Comparison of ENCODE assay signal across 8 cellular contexts in genomic region chr14:58426819-58427288, GRCh38. TPM values are rescaled to one million over a fixed set of nuclear protein-coding genes. Genes with fewer than 3 reads are reported as not detected.
A peak's percentile ranks its signal among the peaks of the same experiment; 100 is the strongest.
DNase-seq lines count a peak whose midpoint lies in the region; ATAC-seq, FAIRE-seq and TF ChIP-seq lines count a peak whose summit lies in the region.

No MANE protein-coding gene starts in this region.

- FAIRE-seq in endothelial cell of umbilical vein (lab: Jason Lieb, UNC) = peak; percentile 31

- H3K9me1 ChIP-seq in endothelial cell of umbilical vein (replicated peaks; ENCODE audit: control insufficient read depth, extremely low read depth, insufficient read depth, low read length) = no peaks in the 10 kb centered on the region

- no peaks in the 10 kb centered on the region for H3K36me3 ChIP-seq in endothelial cell of umbilical vein (ENCODE audit: control insufficient read depth in 2 of 2, extremely low read depth in 1 of 2, insufficient read depth in 2 of 2, low read length in 2 of 2)
- H3K36me3 ChIP-seq in muscle layer of colon (ENCODE audit: insufficient read depth, low read length) = peaks cover 10% of the 10 kb centered on the region

- TF ChIP-seq CTCF in AG09309 (IDR thresholded peaks at IDR 0.05; ENCODE audit: control insufficient read depth, insufficient read depth, low read depth, low read length, missing control alignments) = no peak
- TF ChIP-seq CTCF in endothelial cell of umbilical vein (IDR thresholded peaks at IDR 0.05; ENCODE audit: extremely low read depth in 1 of 2, insufficient read depth in 1 of 2, low read depth in 1 of 2, low read length in 2 of 2) = no peak

- peak overlapping the region; percentile 81 for H3K4me2 ChIP-seq in endothelial cell of umbilical vein (ENCODE audit: insufficient read depth, low read length)

- peak; percentile 42 for ATAC-seq in GM18907 (IDR thresholded peaks at IDR 0.05; ENCODE audit: unreplicated experiment)
- peak; percentile 20 for ATAC-seq in HG03457 (IDR thresholded peaks at IDR 0.05; ENCODE audit: unreplicated experiment)

- H3K4me1 ChIP-seq in endothelial cell of umbilical vein (ENCODE audit: control insufficient read depth, extremely low read depth, insufficient read depth, low read length) (peaks cover 21% of the 10 kb centered on the region), muscle layer of colon (ENCODE audit: insufficient read depth, low read length) (peaks cover 16% of the 10 kb centered on the region)

- H3K27me3 ChIP-seq in endothelial cell of umbilical vein (ENCODE audit: control insufficient read depth in 2 of 2, insufficient read depth in 2 of 2, low read length in 2 of 2) (no peaks in the 10 kb centered on the region), muscle layer of colon (ENCODE audit: control insufficient read depth in 1 of 2, insufficient read depth in 2 of 2, low read length in 2 of 2) (no peaks in the 10 kb centered on the region)

- CTCF ChIA-PET in endothelial cell of umbilical vein (lab: Charles Lee) = interaction anchor here (1.0 to 2.7 kb wide), 5 partner anchors 16 to 318 kb away, joined by 3 to 9 read pairs (median 3); partner anchors contain the start of genes ARID4A and TOMM20L

- H3K9ac ChIP-seq in endothelial cell of umbilical vein (replicated peaks; ENCODE audit: extremely low read depth, insufficient read depth, low read length) (peak overlapping the region; percentile 98), muscle layer of colon (ENCODE audit: low read length) (peak overlapping the region; percentile 67)

- H4K20me1 ChIP-seq in endothelial cell of umbilical vein (replicated peaks; ENCODE audit: control insufficient read depth, extremely low read depth, insufficient read depth, low read length) = no peaks in the 10 kb centered on the region

- H3K79me2 ChIP-seq in endothelial cell of umbilical vein (ENCODE audit: control insufficient read depth, insufficient read depth, low read length) = peaks cover 47% of the 10 kb centered on the region

- dilution Hi-C loops in endothelial cell of umbilical vein (cut with MboI; ENCODE audit: extremely low pct_ligation_motif_present, low sequenced_read_pairs) = no loop called here

- BruUV-seq in endothelial cell of umbilical vein (replicated peaks; lab: Mats Ljungman, UMichigan) = TSS peak; percentile 61

- TF ChIP-seq POLR2A in endothelial cell of umbilical vein (IDR thresholded peaks at IDR 0.05; ENCODE audit: low read depth, low read length) = peak; percentile 50

- H3K27ac ChIP-seq in endothelial cell of umbilical vein (ENCODE audit: insufficient read depth, low read depth, low read length) (peak overlapping the region; percentile 95), muscle layer of colon (ENCODE audit: low read depth, low read length) (peak overlapping the region; percentile 98)

- H3K9me3 ChIP-seq in endothelial cell of umbilical vein (replicated peaks; ENCODE audit: control insufficient read depth, insufficient read depth, low read length) (no peaks in the 10 kb centered on the region), muscle layer of colon (ENCODE audit: low read length) (no peaks in the 10 kb centered on the region)

- H3K4me3 ChIP-seq in AG09309 (ENCODE audit: control insufficient read depth, low read depth, low read length) (peak overlapping the region; percentile 94), endothelial cell of umbilical vein (replicated peaks in 1 of 3; ENCODE audit: insufficient read depth in 1 of 3, low read depth in 1 of 3, low read length in 3 of 3) (peak overlapping the region; percentile 72 to 96 (median 85)), muscle layer of colon (ENCODE audit: low read depth in 1 of 2, low read length in 2 of 2) (peak overlapping the region; percentile 93 to 94)

- DNase-seq in AG09309 (ENCODE audit: low read depth) (peak; percentile 11), NOMO-1 (lab: John Stamatoyannopoulos, UW; ENCODE audit: unreplicated experiment in 2 of 2) (peak; percentile 41 to 57), endothelial cell of umbilical vein (ENCODE audit: low read depth, low spot score) (peak; percentile 72)
- DNase-seq in activated CD8-positive, alpha-beta memory T cell treated with anti-CD3 and anti-CD28 coated beads, Interleukin-2, amount 50 U/mL, for 24 hours (ENCODE audit: extremely low read depth) = peak; percentile 26
- DNase-seq in stimulated activated CD8-positive, alpha-beta memory T cell treated with anti-CD3 and anti-CD28 coated beads, Interleukin-7, amount 100 ng/mL, for 24 hours (ENCODE audit: low read depth) = peak; percentile 4

- peak overlapping the region; percentile 94 for H2AFZ ChIP-seq in endothelial cell of umbilical vein (ENCODE audit: low read depth, low read length)

- POLR2A ChIA-PET in endothelial cell of umbilical vein (lab: Charles Lee) = interaction anchor here (0.9 to 1.0 kb wide), 2 partner anchors 129 to 182 kb away, joined by 3 read pairs; partner anchors contain the start of genes ARID4A and PSMA3

- intact Hi-C loops in endothelial cell of umbilical vein (cut with micrococcal nuclease) = loop anchor here (1.0 to 5.0 kb wide), 6 partner anchors 31 to 1160 kb away; partner anchors contain the start of genes ACTR10, AP5M1, ARID4A and EXOC5

TF ChIP-seq in endothelial cell of umbilical vein, 7 proteins besides CTCF, POLR2A, EP300 and RAD21:
- peak; percentile 94 for TF ChIP-seq MYC (IDR thresholded peaks at IDR 0.05; ENCODE audit: low read depth, low read length)
- TF ChIP-seq JUN (IDR thresholded peaks at IDR 0.05; ENCODE audit: borderline replicate concordance, insufficient read depth, insufficient read length, low read depth) = no peak
- TF ChIP-seq GATA2 (IDR thresholded peaks at IDR 0.05; ENCODE audit: insufficient read depth, insufficient read length, low read depth, low read length) = no peak
- TF ChIP-seq POLR2AphosphoS5 (IDR thresholded peaks at IDR 0.05; ENCODE audit: insufficient read depth, low read depth, low read length) = peak; percentile 25
- no peak for TF ChIP-seq FOS (IDR thresholded peaks at IDR 0.05; ENCODE audit: borderline replicate concordance, insufficient read depth, low read length)
- TF ChIP-seq MAX (IDR thresholded peaks at IDR 0.05; ENCODE audit: insufficient read depth, insufficient read length) = peak; percentile 94
- TF ChIP-seq EZH2 (IDR thresholded peaks at IDR 0.05; ENCODE audit: borderline replicate concordance, low read depth, low read length, severe bottlenecking) = no peak

RNA-seq across cellular contexts. Expression of gene TIMM9, which starts 0.5 kb away (rescaled TPM):
- total RNA-seq in endothelial cell of umbilical vein = 38.0 and 42.4 TPM in 2 replicates
- polyA plus RNA-seq in endothelial cell of umbilical vein = 15.4 and 20.2 TPM in 2 replicates
- 45.7 and 64.8 TPM in 2 replicates for polyA plus RNA-seq in endothelial cell of umbilical vein (2011; cell fraction: cytosol; rRNA removed)
- polyA plus RNA-seq in endothelial cell of umbilical vein (2011; cell fraction: nucleus; rRNA removed) = 11.2 and 18.6 TPM in 2 replicates
- 54.9 and 55.1 TPM in 2 replicates for polyA plus RNA-seq in endothelial cell of umbilical vein (2012)
- polyA minus RNA-seq in endothelial cell of umbilical vein = 7.7 and 9.5 TPM in 2 replicates
- 17.3 TPM for polyA minus RNA-seq in endothelial cell of umbilical vein (2011; cell fraction: cytosol; rRNA and poly(A)+ RNA removed)
- polyA minus RNA-seq in endothelial cell of umbilical vein (2011; cell fraction: nucleus; rRNA and poly(A)+ RNA removed) = 4.4 and 5.2 TPM in 2 replicates

RNA-seq across cellular contexts. Expression of gene KIAA0586, which starts 0.7 kb away (rescaled TPM):
- total RNA-seq in endothelial cell of umbilical vein = 25.9 and 29.2 TPM in 2 replicates
- 5.9 and 7.4 TPM in 2 replicates for polyA plus RNA-seq in endothelial cell of umbilical vein
- polyA plus RNA-seq in endothelial cell of umbilical vein (2011; cell fraction: cytosol; rRNA removed) = 12.2 TPM in 2 replicates
- polyA plus RNA-seq in endothelial cell of umbilical vein (2011; cell fraction: nucleus; rRNA removed) = 21.0 and 25.2 TPM in 2 replicates
- 12.8 and 24.4 TPM in 2 replicates for polyA plus RNA-seq in endothelial cell of umbilical vein (2012)
- 24.4 and 26.4 TPM in 2 replicates for polyA minus RNA-seq in endothelial cell of umbilical vein
- polyA minus RNA-seq in endothelial cell of umbilical vein (2011; cell fraction: cytosol; rRNA and poly(A)+ RNA removed) = 24.9 TPM
- 33.9 and 47.3 TPM in 2 replicates for polyA minus RNA-seq in endothelial cell of umbilical vein (2011; cell fraction: nucleus; rRNA and poly(A)+ RNA removed)

RNA-seq across cellular contexts. Expression of gene TOMM20L, which starts 31.1 kb away (rescaled TPM):
- not detected in 2 replicates for total RNA-seq in endothelial cell of umbilical vein
- polyA plus RNA-seq in endothelial cell of umbilical vein = not detected in 2 replicates
- polyA plus RNA-seq in endothelial cell of umbilical vein (2011; cell fraction: cytosol; rRNA removed) = not detected in 2 replicates
- polyA plus RNA-seq in endothelial cell of umbilical vein (2011; cell fraction: nucleus; rRNA removed) = not detected in 2 replicates
- not detected in 2 replicates for polyA plus RNA-seq in endothelial cell of umbilical vein (2012)
- polyA minus RNA-seq in endothelial cell of umbilical vein = not detected in 2 replicates
- polyA minus RNA-seq in endothelial cell of umbilical vein (2011; cell fraction: cytosol; rRNA and poly(A)+ RNA removed) = not detected
- not detected in 2 replicates for polyA minus RNA-seq in endothelial cell of umbilical vein (2011; cell fraction: nucleus; rRNA and poly(A)+ RNA removed)

Comparison
In these comparisons a context has a peak if more than half of its experiments do, and no peak if none do; other contexts are left out.
1. Peak in every context shown above with its lines: DNase-seq, ATAC-seq, H3K4me3 ChIP-seq and H3K27ac ChIP-seq.
2. DNase-seq: peak in every context shown above with its lines; median percentile 72 in endothelial cell of umbilical vein; 49 in NOMO-1; 26 in activated CD8-positive, alpha-beta memory T cell treated with anti-CD3 and anti-CD28 coated beads, Interleukin-2, amount 50 U/mL, for 24 hours; 11 in AG09309; 4 in stimulated activated CD8-positive, alpha-beta memory T cell treated with anti-CD3 and anti-CD28 coated beads, Interleukin-7, amount 100 ng/mL, for 24 hours.